10 cellular contexts compared by ENCODE assay signal in genomic region chr16:30381351-30382041, GRCh38. TPM values are rescaled to one million over a fixed set of nuclear protein-coding genes. Genes with fewer than 3 reads are reported as not detected.
DNase-seq lines count a peak whose midpoint lies in the region; TF ChIP-seq lines count a peak whose summit lies in the region.
"Had no signal": no experiment of that assay in that cellular context is flagged by ENCODE, and none has a peak within 500 bp of the region (broad histone marks: within the 10 kb centered on the region; RNA-seq: fewer than 3 reads in every experiment).

No MANE protein-coding gene starts in this region.

- no CpG with 5 or more reads among the region's 10 CpGs for WGBS in neuronal stem cell (ENCODE audit: extremely low coverage in 2 of 2, insufficient read length in 2 of 2, insufficient replicate concordance in 1 of 2), 2 donors

- H3K23ac ChIP-seq in neuronal stem cell (ENCODE audit: low read depth, low read length, poor library complexity), result no peak overlapping the region

- H3K4me3 ChIP-seq in GM06990 (replicated peaks; ENCODE audit: low read depth, low read length), result peak overlapping the region; percentile 83
- H3K4me3 ChIP-seq in MM.1S (ENCODE audit: low read length), result peak overlapping the region; percentile 68
- no peak overlapping the region for H3K4me3 ChIP-seq in neuronal stem cell (ENCODE audit: low read length in 2 of 2)
- H3K4me3 ChIP-seq: ovary had no signal

- peak overlapping the region; percentile 83 for H3K4me3 Mint-ChIP-seq in activated naive CD4-positive, alpha-beta T cell treated with anti-CD3 and anti-CD28 coated beads, Interleukin-2, amount 10 ng/mL, durations not matched to agents 7 days and 5 days

- H3K4me1 Mint-ChIP-seq in activated naive CD4-positive, alpha-beta T cell treated with anti-CD3 and anti-CD28 coated beads, Interleukin-2, amount 10 ng/mL, durations not matched to agents 7 days and 5 days, result peaks cover 73% of the 10 kb centered on the region

- TF ChIP-seq CTCF in GM06990 (IDR thresholded peaks at IDR 0.05; ENCODE audit: insufficient read depth, low read length, poor library complexity, severe bottlenecking), result no peak
- TF ChIP-seq CTCF in MM.1S (IDR thresholded peaks at IDR 0.05; ENCODE audit: low read length), result no peak

- H4K91ac ChIP-seq in neuronal stem cell (ENCODE audit: low read depth, low read length, poor library complexity), result no peak overlapping the region

- H4K8ac ChIP-seq in neuronal stem cell (ENCODE audit: low read depth, low read length), result no peak overlapping the region

- no peaks in the 10 kb centered on the region for H3K27me3 Mint-ChIP-seq in activated naive CD4-positive, alpha-beta T cell treated with anti-CD3 and anti-CD28 coated beads, Interleukin-2, amount 10 ng/mL, durations not matched to agents 7 days and 5 days

- H3K9ac ChIP-seq in MM.1S (ENCODE audit: low read length) (peak overlapping the region; percentile 79), neuronal stem cell (ENCODE audit: low read depth, low read length, poor library complexity) (no peak overlapping the region)

- no peak for DNase-seq in GM06990 (ENCODE audit: extremely low read depth, insufficient read length)
- no peak for DNase-seq in MM.1S
- peak; percentile 70 for DNase-seq in activated naive CD4-positive, alpha-beta T cell treated with anti-CD3 and anti-CD28 coated beads, Interleukin-2, amount 10 ng/mL, durations not matched to agents 7 days and 5 days
- no peak for DNase-seq in neuronal stem cell (ENCODE audit: low spot score)
- no peak for DNase-seq in MV-4-11 (lab: John Stamatoyannopoulos, UW)
- no peak for DNase-seq in KG1 (lab: John Stamatoyannopoulos, UW)
- no peak for DNase-seq in RPMI8226
- no peak for DNase-seq in NCI-H146 (lab: John Stamatoyannopoulos, UW)
- DNase-seq: NCI-H1092 had no signal

- H2BK12ac ChIP-seq in neuronal stem cell (ENCODE audit: low read length), result peak overlapping the region; percentile 3

- H2AFZ ChIP-seq in MM.1S (ENCODE audit: low read length) (no peak overlapping the region), neuronal stem cell (ENCODE audit: low read length) (no peak overlapping the region)

- H3K18ac ChIP-seq in neuronal stem cell (ENCODE audit: low read length), result no peak overlapping the region

- no peaks in the 10 kb centered on the region for H4K20me1 ChIP-seq in MM.1S (ENCODE audit: insufficient read depth, low read length)

- peak overlapping the region; percentile 71 for H2AK5ac ChIP-seq in neuronal stem cell (ENCODE audit: low read depth, low read length)

- peaks cover 5% of the 10 kb centered on the region for H3K79me1 ChIP-seq in neuronal stem cell (ENCODE audit: low read depth, low read length)

- peak overlapping the region; percentile 59 for H2BK5ac ChIP-seq in neuronal stem cell (ENCODE audit: low read length)

- peak overlapping the region; percentile 97 for H3K27ac Mint-ChIP-seq in activated naive CD4-positive, alpha-beta T cell treated with anti-CD3 and anti-CD28 coated beads, Interleukin-2, amount 10 ng/mL, durations not matched to agents 7 days and 5 days

- H3F3A ChIP-seq in MM.1S (ENCODE audit: insufficient read depth, low read length), result peaks cover 35% of the 10 kb centered on the region

- H2BK120ac ChIP-seq in neuronal stem cell (ENCODE audit: low read depth, low read length), result no peak overlapping the region

- no peaks in the 10 kb centered on the region for H3K27me3 ChIP-seq in GM06990 (replicated peaks; ENCODE audit: control insufficient read depth, insufficient read depth, low read length)
- H3K27me3 ChIP-seq in MM.1S (replicated peaks; ENCODE audit: insufficient read depth, low read length), result no peaks in the 10 kb centered on the region
- H3K27me3 ChIP-seq in neuronal stem cell (ENCODE audit: control insufficient read depth in 3 of 3, insufficient read depth in 3 of 3, low read depth in 1 of 3, low read length in 3 of 3), result no peaks in the 10 kb centered on the region
- H3K27me3 ChIP-seq: ovary had no signal

- H3K9me3 Mint-ChIP-seq in activated naive CD4-positive, alpha-beta T cell treated with anti-CD3 and anti-CD28 coated beads, Interleukin-2, amount 10 ng/mL, durations not matched to agents 7 days and 5 days, result no peaks in the 10 kb centered on the region

- H3K4me1 ChIP-seq in MM.1S (ENCODE audit: low read length) (peaks cover 34% of the 10 kb centered on the region), neuronal stem cell (ENCODE audit: control insufficient read depth in 2 of 2, insufficient read depth in 1 of 2, low read depth in 1 of 2, low read length in 2 of 2) (peaks cover 21 to 24% of the 10 kb centered on the region in 2 donors)

- H3K36me3 ChIP-seq in GM06990 (ENCODE audit: control insufficient read depth, insufficient read depth, low read length) (peaks cover 6% of the 10 kb centered on the region), MM.1S (replicated peaks; ENCODE audit: insufficient read depth, low read length) (no peaks in the 10 kb centered on the region), neuronal stem cell (replicated peaks in 1 of 2; ENCODE audit: control insufficient read depth in 2 of 2, insufficient read depth in 2 of 2, low read length in 2 of 2) (peaks cover 0 to 11% of the 10 kb centered on the region in 2 donors)
- H3K36me3 ChIP-seq: ovary had no signal

- no peak overlapping the region for H3K4ac ChIP-seq in neuronal stem cell (ENCODE audit: low read length)

- peaks cover 36% of the 10 kb centered on the region for H3K79me2 ChIP-seq in MM.1S (ENCODE audit: low read length)

- H3K27ac ChIP-seq in MM.1S (ENCODE audit: low read length) (peak overlapping the region; percentile 47; the same call in 1 of the 2 replicates), neuronal stem cell (replicated peaks; ENCODE audit: low read length) (peak overlapping the region; percentile 22)
- H3K27ac ChIP-seq: ovary had no signal

- H3K9me3 ChIP-seq in MM.1S (replicated peaks; ENCODE audit: insufficient read depth, low read length) (no peaks in the 10 kb centered on the region), neuronal stem cell (replicated peaks in 1 of 2; ENCODE audit: control insufficient read depth in 2 of 2, insufficient read depth in 1 of 2, low read depth in 1 of 2, low read length in 2 of 2) (no peaks in the 10 kb centered on the region)
- H3K9me3 ChIP-seq: ovary had no signal

- H3K4me2 ChIP-seq in MM.1S (ENCODE audit: low read depth, low read length) (peak overlapping the region; percentile 80), neuronal stem cell (ENCODE audit: insufficient read depth, low read length, poor library complexity, severe bottlenecking) (no peak overlapping the region)

- peak overlapping the region; percentile 33 for H2BK15ac ChIP-seq in neuronal stem cell (ENCODE audit: low read length)

- no peak overlapping the region for H3K14ac ChIP-seq in neuronal stem cell (ENCODE audit: low read length)

- H3K9me2 ChIP-seq in MM.1S (replicated peaks; ENCODE audit: insufficient read depth, low read length), result no peaks in the 10 kb centered on the region

- peaks cover 40% of the 10 kb centered on the region for H3K36me3 Mint-ChIP-seq in activated naive CD4-positive, alpha-beta T cell treated with anti-CD3 and anti-CD28 coated beads, Interleukin-2, amount 10 ng/mL, durations not matched to agents 7 days and 5 days

- CTCF ChIA-PET in activated naive CD4-positive, alpha-beta T cell treated with anti-CD3 and anti-CD28 coated beads, Interleukin-2, amount 10 ng/mL, durations not matched to agents 7 days and 5 days (lab: Charles Lee), result interaction anchor here (2.0 kb wide), 1 partner anchor 10 kb away, joined by 12 read pairs; the partner anchor contains the start of gene TBC1D10B

RNA-seq across cellular contexts. Expression of gene SEPTIN1, which starts 0.9 kb away (rescaled TPM):
- polyA plus RNA-seq in neuronal stem cell (2013, experiment 1 of 2), result 3.9 TPM
- 3.4 TPM for polyA plus RNA-seq in neuronal stem cell (2013, experiment 2 of 2)

RNA-seq across cellular contexts. Expression of gene MYL11, which starts 6.9 kb away (rescaled TPM):
- 4.7 TPM for polyA plus RNA-seq in neuronal stem cell (2013, experiment 1 of 2)
- polyA plus RNA-seq in neuronal stem cell (2013, experiment 2 of 2), result 4.6 TPM

RNA-seq across cellular contexts. Expression of gene TBC1D10B, which starts 11.2 kb away (rescaled TPM):
- 18.4 TPM for polyA plus RNA-seq in neuronal stem cell (2013, experiment 1 of 2)
- 16.8 TPM for polyA plus RNA-seq in neuronal stem cell (2013, experiment 2 of 2)

RNA-seq across cellular contexts. Expression of gene ZNF48, which starts 13.7 kb away (rescaled TPM):
- 22.2 TPM for polyA plus RNA-seq in neuronal stem cell (2013, experiment 1 of 2)
- polyA plus RNA-seq in neuronal stem cell (2013, experiment 2 of 2), result 21.3 TPM

RNA-seq across cellular contexts. Expression of gene ZNF771, which starts 25.9 kb away (rescaled TPM):
- 7.5 TPM for polyA plus RNA-seq in neuronal stem cell (2013, experiment 1 of 2)
- polyA plus RNA-seq in neuronal stem cell (2013, experiment 2 of 2), result 7.0 TPM

Comparison
In these comparisons a context has a peak if more than half of its experiments do, and no peak if none do; other contexts are left out.
1. H3K4me3 ChIP-seq: peak in GM06990 (single experiment) and MM.1S (single experiment); none in neuronal stem cell (0 of 2).